Comparison of ENCODE assay signal across 1 cellular context in genomic region chr1:115557715-115558114, GRCh38.
TF ChIP-seq lines count a peak whose summit lies in the region.

No MANE protein-coding gene starts in this region.

TF ChIP-seq in HepG2, 621 proteins besides CTCF, POLR2A, EP300 and RAD21 (continued from another document):
- TF ChIP-seq ZBTB7A (CRISPR knock-in tag; IDR thresholded peaks at IDR 0.05) (no peak), FUBP1 (CRISPR knock-in tag; IDR thresholded peaks at IDR 0.05; ENCODE audit: borderline replicate concordance) (no peak), HIC2 (CRISPR knock-in tag; IDR thresholded peaks at IDR 0.05; ENCODE audit: low read depth) (no peak), IRF1 (CRISPR knock-in tag; IDR thresholded peaks at IDR 0.05; ENCODE audit: low read depth) (no peak), FOXO4 (CRISPR knock-in tag; conservative IDR thresholded peaks at IDR 0.05) (no peak), HOXA3 (CRISPR knock-in tag; IDR thresholded peaks at IDR 0.05) (no peak), ZNF354B (CRISPR knock-in tag; IDR thresholded peaks at IDR 0.05) (no peak), KMT2B (CRISPR knock-in tag; IDR thresholded peaks at IDR 0.05) (no peak), ATF7 (IDR thresholded peaks at IDR 0.05) (no peak), ATF7 (CRISPR knock-in tag; IDR thresholded peaks at IDR 0.05) (no peak), ZSCAN9 (CRISPR knock-in tag; IDR thresholded peaks at IDR 0.05; ENCODE audit: borderline replicate concordance) (no peak), ZNF333 (CRISPR knock-in tag; IDR thresholded peaks at IDR 0.05; ENCODE audit: borderline replicate concordance) (no peak), NONO (IDR thresholded peaks at IDR 0.05) (no peak), NONO (CRISPR knock-in tag; conservative IDR thresholded peaks at IDR 0.05) (no peak), NFE2 (CRISPR knock-in tag; IDR thresholded peaks at IDR 0.05) (no peak)
